Comparison of ENCODE assay signal across 8 cellular contexts in genomic region chr19:9793051-9793591, GRCh38. TPM values are rescaled to one million over a fixed set of nuclear protein-coding genes. Genes with fewer than 3 reads are reported as not detected.
A peak's percentile ranks its signal among the peaks of the same experiment; 100 is the strongest.
DNase-seq lines count a peak whose midpoint lies in the region; ATAC-seq and TF ChIP-seq lines count a peak whose summit lies in the region.

No MANE protein-coding gene starts in this region.

- H3K36me3 ChIP-seq in HUES64 (ENCODE audit: insufficient read depth, low read length) (no peaks in the 10 kb centered on the region), endodermal cell (ENCODE audit: control insufficient read depth, insufficient read depth, low read length) (no peaks in the 10 kb centered on the region), mucosa of descending colon (ENCODE audit: low read depth) (no peaks in the 10 kb centered on the region)

- WGBS in HUES64 = 21% methylated on average over 38 of the region's 38 CpGs
- WGBS in endodermal cell (ENCODE audit: insufficient coverage in 1 of 2, insufficient read length in 1 of 2), 2 experiments = 25 to 41% methylated on average over 22 to 38 of the region's 38 CpGs

- H3K36me3 Mint-ChIP-seq in endodermal cell (ENCODE audit: low read depth) = peaks cover 8% of the 10 kb centered on the region

- H3K4me3 Mint-ChIP-seq in endodermal cell = peak overlapping the region; percentile 69

- DNase-seq in CD1c-positive myeloid dendritic cell (ENCODE audit: extremely low spot score) (peak; percentile 56), endodermal cell (no peak), mucosa of descending colon (peak in 1 of 3 donors; percentile 68), GF-D8 (lab: John Stamatoyannopoulos, UW) (no peak)
- peak; percentile 60 to 66 for DNase-seq in activated CD4-positive, alpha-beta T cell treated with anti-CD3 and anti-CD28 coated beads, Interleukin-2, amount 50 U/mL, for 48 hours
- DNase-seq in stimulated activated CD8-positive, alpha-beta memory T cell treated with anti-CD3 and anti-CD28 coated beads, Interleukin-4, amount 100 ng/mL, for 24 hours (ENCODE audit: low read depth) = peak; percentile 42

- H3K9me3 Mint-ChIP-seq in endodermal cell = peaks cover 6% of the 10 kb centered on the region

- H3K27me3 Mint-ChIP-seq in endodermal cell (ENCODE audit: insufficient read depth) = peaks cover 5% of the 10 kb centered on the region

- H3K4me1 Mint-ChIP-seq in endodermal cell = peaks cover 16% of the 10 kb centered on the region

- intact Hi-C loops in mucosa of descending colon (cut with DNase I, micrococcal nuclease) = loop anchor here in 1 of 2 donors (10.0 kb wide), 2 partner anchors 168 to 588 kb away; partner anchors contain the start of gene ZNF561

- H3K27me3 ChIP-seq in HUES64 (ENCODE audit: insufficient read depth, low read length) (no peaks in the 10 kb centered on the region), endodermal cell (ENCODE audit: control insufficient read depth, insufficient read depth, low read length, poor library complexity, severe bottlenecking) (no peaks in the 10 kb centered on the region)

- H3K9ac ChIP-seq in HUES64 (ENCODE audit: low read depth, low read length) (peak overlapping the region; percentile 82), endodermal cell (ENCODE audit: extremely low read depth, low read length, poor library complexity, severe bottlenecking) (peak overlapping the region; percentile 74)

- peak overlapping the region; percentile 69 for H3K4me3 ChIP-seq in HUES64 (ENCODE audit: low read length)
- H3K4me3 ChIP-seq in endodermal cell (ENCODE audit: low read length) = peak overlapping the region; percentile 76
- peak overlapping the region; percentile 28 for H3K4me3 ChIP-seq in mucosa of descending colon

- ATAC-seq in mucosa of descending colon (peak; percentile 4), HG03469 (IDR thresholded peaks at IDR 0.05; ENCODE audit: unreplicated experiment) (no peak)

- H3K27ac Mint-ChIP-seq in endodermal cell = no peak overlapping the region

- TF ChIP-seq CTCF in endodermal cell (conservative IDR thresholded peaks at IDR 0.05) = no peak
- TF ChIP-seq CTCF in mucosa of descending colon (IDR thresholded peaks at IDR 0.05) = no peak

- peak overlapping the region; percentile 87 for H3K27ac ChIP-seq in HUES64 (ENCODE audit: low read depth, low read length)
- peak overlapping the region; percentile 73 for H3K27ac ChIP-seq in endodermal cell (ENCODE audit: low read depth, low read length)

- H3K9me3 ChIP-seq in HUES64 (ENCODE audit: insufficient read depth, low read depth, low read length) = no peaks in the 10 kb centered on the region
- no peaks in the 10 kb centered on the region for H3K9me3 ChIP-seq in endodermal cell (ENCODE audit: control insufficient read depth, low read length)
- no peaks in the 10 kb centered on the region for H3K9me3 ChIP-seq in mucosa of descending colon

- H3K4me1 ChIP-seq in HUES64 (ENCODE audit: insufficient read depth, low read length) (0 out of 2 replicates have a peak, but pooled peaks cover 4% of the 10 kb centered on the region), endodermal cell (ENCODE audit: control insufficient read depth, insufficient read depth, low read length) (peaks cover 5% of the 10 kb centered on the region), mucosa of descending colon (ENCODE audit: low read depth) (peaks cover 4% of the 10 kb centered on the region)

RNA-seq across cellular contexts. Expression of gene ZNF846, which starts 24.6 kb away (rescaled TPM):
- 6.6 TPM for polyA plus RNA-seq in HUES64 (2013, experiment 1 of 2)
- polyA plus RNA-seq in HUES64 (2013, experiment 2 of 2) = 6.8 TPM
- total RNA-seq in endodermal cell (10 to 100 TPM; 12.3 to 23.6 TPM), mucosa of descending colon (10 to 100 TPM; 13.4 to 22.1 (median 20.2) TPM)
- polyA plus RNA-seq in endodermal cell (2013, experiment 1 of 2) = 11.4 TPM
- polyA plus RNA-seq in endodermal cell (2013, experiment 2 of 2) = 13.0 TPM

RNA-seq across cellular contexts. Expression of gene FBXL12, which starts 25.8 kb away (rescaled TPM):
- polyA plus RNA-seq in HUES64 (2013, experiment 1 of 2) = 21.2 TPM
- polyA plus RNA-seq in HUES64 (2013, experiment 2 of 2) = 20.5 TPM
- total RNA-seq in endodermal cell (10 to 100 TPM; 28.3 to 28.8 TPM), mucosa of descending colon (10 to 100 TPM; 25.7 to 36.1 (median 31.3) TPM)
- polyA plus RNA-seq in endodermal cell (2013, experiment 1 of 2) = 27.8 TPM
- 26.3 TPM for polyA plus RNA-seq in endodermal cell (2013, experiment 2 of 2)

RNA-seq across cellular contexts. Expression of gene UBL5, which starts 34.6 kb away (rescaled TPM):
- 520 TPM for polyA plus RNA-seq in HUES64 (2013, experiment 1 of 2)
- polyA plus RNA-seq in HUES64 (2013, experiment 2 of 2) = 548 TPM
- 100 to 1,000 TPM; 415 to 506 TPM for total RNA-seq in endodermal cell
- 627 TPM for polyA plus RNA-seq in endodermal cell (2013, experiment 1 of 2)
- polyA plus RNA-seq in endodermal cell (2013, experiment 2 of 2) = 623 TPM
- 100 to 1,000 TPM; 244 to 293 (median 271) TPM for total RNA-seq in mucosa of descending colon

RNA-seq across cellular contexts. Expression of gene PIN1, which starts 42.0 kb away (rescaled TPM):
- polyA plus RNA-seq in HUES64 (2013, experiment 1 of 2) = 75.6 TPM
- polyA plus RNA-seq in HUES64 (2013, experiment 2 of 2) = 70.8 TPM
- total RNA-seq in endodermal cell = 100 to 1,000 TPM in 1 of 2 donors, 10 to 100 TPM in 1; 92.4 to 101 TPM
- 84.6 TPM for polyA plus RNA-seq in endodermal cell (2013, experiment 1 of 2)
- polyA plus RNA-seq in endodermal cell (2013, experiment 2 of 2) = 87.0 TPM
- 10 to 100 TPM; 44.5 to 64.2 (median 52.5) TPM for total RNA-seq in mucosa of descending colon

Comparison
In these comparisons a context has a peak if more than half of its experiments do, and no peak if none do; other contexts are left out.
1. DNase-seq: peak in CD1c-positive myeloid dendritic cell (single experiment), activated CD4-positive, alpha-beta T cell treated with anti-CD3 and anti-CD28 coated beads, Interleukin-2, amount 50 U/mL, for 48 hours (2 of 2) and stimulated activated CD8-positive, alpha-beta memory T cell treated with anti-CD3 and anti-CD28 coated beads, Interleukin-4, amount 100 ng/mL, for 24 hours (single experiment); none in endodermal cell (single experiment) and GF-D8 (single experiment).
2. Peak in every context shown above with its lines, with median percentiles within 50 percentile points of each other: H3K4me3 ChIP-seq.